In genomic region chr4:125313989-125314602, GRCh38 we compare ENCODE assay signal across 8 cellular contexts. TPM values are rescaled to one million over a fixed set of nuclear protein-coding genes. Genes with fewer than 3 reads are reported as not detected.
DNase-seq lines count a peak whose midpoint lies in the region; ATAC-seq and TF ChIP-seq lines count a peak whose summit lies in the region.

No MANE protein-coding gene starts in this region.

- no peak for DNase-seq in CD4-positive, alpha-beta T cell
- DNase-seq in effector memory CD4-positive, alpha-beta T cell, result no peak
- no peak for DNase-seq in foreskin melanocyte
- no peak for DNase-seq in stimulated activated CD4-positive, alpha-beta T cell treated with anti-CD3 and anti-CD28 coated beads, Interleukin-4, amount 100 ng/mL, for 4 hours

- no peaks in the 10 kb centered on the region for H3K9me3 Mint-ChIP-seq in CD4-positive, alpha-beta T cell

- no peaks in the 10 kb centered on the region for H3K36me3 Mint-ChIP-seq in CD4-positive, alpha-beta T cell (ENCODE audit: low read depth)

- peaks cover 84% of the 10 kb centered on the region for H3K27me3 Mint-ChIP-seq in CD4-positive, alpha-beta T cell

- no peak overlapping the region for H3K9ac ChIP-seq in Loucy (ENCODE audit: low read depth, low read length, poor library complexity, severe bottlenecking)

- H3K36me3 ChIP-seq in Loucy (ENCODE audit: insufficient read depth, low read length), result no peaks in the 10 kb centered on the region
- no peaks in the 10 kb centered on the region for H3K36me3 ChIP-seq in effector memory CD4-positive, alpha-beta T cell (ENCODE audit: control insufficient read depth, insufficient read depth, low read length)
- H3K36me3 ChIP-seq in neuron (ENCODE audit: insufficient read depth, low read length), result peaks cover 20% of the 10 kb centered on the region

- peaks cover 72% of the 10 kb centered on the region for H3K27me3 ChIP-seq in CD4-positive, alpha-beta T cell (ENCODE audit: control insufficient read depth, insufficient read depth, low read length)
- H3K27me3 ChIP-seq in Loucy (ENCODE audit: insufficient read depth, low read length, poor library complexity, severe bottlenecking) (no peaks in the 10 kb centered on the region), neuron (ENCODE audit: insufficient read depth, low read length) (no peaks in the 10 kb centered on the region)
- peaks cover 16% of the 10 kb centered on the region for H3K27me3 ChIP-seq in effector memory CD4-positive, alpha-beta T cell (replicated peaks; ENCODE audit: control insufficient read depth, insufficient read depth, low read length, poor library complexity, severe bottlenecking)

- H3K4me3 ChIP-seq in Loucy (ENCODE audit: low read length, poor library complexity, severe bottlenecking), result peak overlapping the region; percentile 76
- H3K4me3 ChIP-seq in effector memory CD4-positive, alpha-beta T cell (ENCODE audit: insufficient read depth, low read depth, low read length, poor library complexity, severe bottlenecking), result peak overlapping the region; percentile 57
- peak overlapping the region; percentile 80 for H3K4me3 ChIP-seq in neuron (ENCODE audit: low read length)

- no peaks in the 10 kb centered on the region for H3K79me2 ChIP-seq in Loucy (ENCODE audit: insufficient read depth, low read length)

- peak overlapping the region; percentile 91 for H2AFZ ChIP-seq in Loucy (ENCODE audit: low read length)
- peak overlapping the region; percentile 98 for H2AFZ ChIP-seq in neuron (ENCODE audit: low read depth, low read length)

- TF ChIP-seq CTCF in CD4-positive, alpha-beta T cell (IDR thresholded peaks at IDR 0.05), result no peak
- no peak for TF ChIP-seq CTCF in Loucy (conservative IDR thresholded peaks at IDR 0.05; ENCODE audit: low read length)

- H3K4me1 ChIP-seq in Loucy (ENCODE audit: insufficient read depth, low read length, poor library complexity, severe bottlenecking) (no peaks in the 10 kb centered on the region), neuron (ENCODE audit: insufficient read depth, low read length) (peaks cover 23% of the 10 kb centered on the region)
- H3K4me1 ChIP-seq in effector memory CD4-positive, alpha-beta T cell (ENCODE audit: control insufficient read depth, insufficient read depth, low read length, poor library complexity, severe bottlenecking), result peaks cover 24% of the 10 kb centered on the region

- intact Hi-C loops in CD4-positive, alpha-beta T cell (cut with DNase I, micrococcal nuclease), result no loop called here

- H3K4me3 Mint-ChIP-seq in CD4-positive, alpha-beta T cell, result peak overlapping the region; percentile 85

- CTCF ChIA-PET in CD4-positive, alpha-beta T cell (lab: Charles Lee), result no interaction called here

- H3K4me1 Mint-ChIP-seq in CD4-positive, alpha-beta T cell (ENCODE audit: low read depth), result peaks cover 25% of the 10 kb centered on the region

- H3F3A ChIP-seq in Loucy (ENCODE audit: low read depth), result no peaks in the 10 kb centered on the region

- no peaks in the 10 kb centered on the region for H3K9me2 ChIP-seq in Loucy (replicated peaks; ENCODE audit: low read depth, low read length)

- no peaks in the 10 kb centered on the region for H3K9me3 ChIP-seq in CD4-positive, alpha-beta T cell (ENCODE audit: control insufficient read depth, low read length)
- no peaks in the 10 kb centered on the region for H3K9me3 ChIP-seq in Loucy (ENCODE audit: insufficient read depth, low read depth, low read length)
- H3K9me3 ChIP-seq in effector memory CD4-positive, alpha-beta T cell (ENCODE audit: control insufficient read depth, low read length), result no peaks in the 10 kb centered on the region
- peaks cover 16% of the 10 kb centered on the region for H3K9me3 ChIP-seq in neuron (ENCODE audit: low read length)

- POLR2A ChIA-PET in CD4-positive, alpha-beta T cell (lab: Charles Lee), result no interaction called here

- ATAC-seq in CD4-positive, alpha-beta T cell (ENCODE audit: poor library complexity), result no peak
- ATAC-seq in GM18520 (IDR thresholded peaks at IDR 0.05; ENCODE audit: unreplicated experiment) (no peak), esophagus mucosa (no peak)

- H3K27ac Mint-ChIP-seq in CD4-positive, alpha-beta T cell, result no peak overlapping the region

- no peaks in the 10 kb centered on the region for H4K20me1 ChIP-seq in Loucy (ENCODE audit: insufficient read depth, low read length, poor library complexity, severe bottlenecking)

- H3K27ac ChIP-seq in CD4-positive, alpha-beta T cell (ENCODE audit: low read depth, low read length), result no peak overlapping the region
- no peak overlapping the region for H3K27ac ChIP-seq in effector memory CD4-positive, alpha-beta T cell (ENCODE audit: insufficient read depth, low read length, poor library complexity, severe bottlenecking)

- H3K4me2 ChIP-seq in Loucy (ENCODE audit: low read depth, low read length, poor library complexity, severe bottlenecking), result peak overlapping the region; percentile 69

RNA-seq across cellular contexts. Expression of gene FAT4, which starts 0.7 kb away (rescaled TPM):
- not detected for total RNA-seq in CD4-positive, alpha-beta T cell
- 1.4 TPM for total RNA-seq in esophagus mucosa
